ENCODE assay signal across 22 cellular contexts in genomic region chr3:178201714-178202113, GRCh38.
"Had no signal": no experiment of that assay in that cellular context is flagged by ENCODE, and none has a peak within 500 bp of the region (broad histone marks: within the 10 kb centered on the region; RNA-seq: fewer than 3 reads in every experiment).

No MANE protein-coding gene starts in this region.

- H3K9me3 ChIP-seq: breast epithelium, colonic mucosa, gastroesophageal sphincter, left lung, right lobe of liver, testis, transverse colon had no signal

- H3K27ac ChIP-seq: breast epithelium, colonic mucosa, left lung, right lobe of liver, testis, transverse colon had no signal

- DNase-seq: activated B cell treated with CpG ODN at 0.5 μM for 24 hours; activated CD4-positive, alpha-beta T cell treated with anti-CD3 and anti-CD28 coated beads, Interleukin-2, amount 50 U/mL, for 1 hour; activated CD8-positive, alpha-beta T cell treated with anti-CD3 and anti-CD28 coated beads for 36 hours; activated T-cell treated with anti-CD3 and anti-CD28 coated beads, Interleukin-2, amount 50 U/mL, for 4 hours; colonic mucosa; effector memory CD8-positive, alpha-beta T cell; hippocampal formation; left lung; mesendoderm; right lobe of liver; stimulated activated CD4-positive, alpha-beta T cell treated with anti-CD3 and anti-CD28 coated beads, Interleukin-2, amount 100 ng/mL, for 48 hours; stimulated activated naive CD4-positive, alpha-beta T cell treated with Interleukin-2 at 50 U/mL for 16 hours; T-helper 17 cell; T1000; testis; transverse colon had no signal

- H3K36me3 ChIP-seq: breast epithelium, colonic mucosa, gastroesophageal sphincter, left lung, right lobe of liver, transverse colon had no signal

- H3K27me3 ChIP-seq: breast epithelium, colonic mucosa, gastroesophageal sphincter, left lung, right lobe of liver, testis, transverse colon had no signal

- H3K4me1 ChIP-seq: breast epithelium, colonic mucosa, left lung, right lobe of liver, testis had no signal

- H3K4me3 ChIP-seq: breast epithelium, colonic mucosa, gastroesophageal sphincter, left lung, lung, right lobe of liver, testis, transverse colon had no signal

- ATAC-seq: activated CD8-positive, alpha-beta T cell treated with anti-CD3 and anti-CD28 coated beads for 36 hours; activated naive CD4-positive, alpha-beta T cell treated with anti-CD3 and anti-CD28 coated beads, Interleukin-2, amount 50 U/mL, for 72 hours; activated T-cell treated with anti-CD3 and anti-CD28 coated beads, Interleukin-2, amount 50 U/mL, for 4 hours; activated T-helper 17 cell treated with anti-CD3 and anti-CD28 coated beads, Interleukin-2, amount 50 U/mL, for 72 hours; effector memory CD8-positive, alpha-beta T cell; gastroesophageal sphincter; left lung; natural killer cell treated with Interleukin-12 subunit alpha and Interleukin-12 subunit beta and Interleukin-15 and Interleukin-18, amount 100 ng/mL, for 72 hours; T-helper 17 cell had no signal
